ENCODE assay signal across 33 cellular contexts in genomic region chr10:86137561-86137960, GRCh38.
"Had no signal": no experiment of that assay in that cellular context is flagged by ENCODE, and none has a peak within 500 bp of the region (broad histone marks: within the 10 kb centered on the region; RNA-seq: fewer than 3 reads in every experiment).

No MANE protein-coding gene starts in this region.

- H3K4me3 ChIP-seq: MG63 had no signal

- H3K36me3 ChIP-seq: MG63 had no signal

- H3K27me3 ChIP-seq: MG63 had no signal

- H3K9me3 ChIP-seq: MG63 had no signal

- H3K27ac ChIP-seq: KMS-11 had no signal

- DNase-seq: Karpas-422, Kasumi-1, KG1, MG63, MM.1S, NCI-H1048, NCI-H1092, NCI-H1092 treated with DMSO at 0.1 percent for 48 hours, NCI-H1105, NCI-H1105 treated with DMSO at 0.1 percent for 48 hours, NCI-H1417, NCI-H1417 treated with DMSO at 0.1 percent for 48 hours, NCI-H1436, NCI-H1436 treated with DMSO at 0.1 percent for 48 hours, NCI-H146, NCI-H1694, NCI-H1694 treated with DMSO at 0.1 percent for 48 hours, NCI-H187, NCI-H187 treated with DMSO at 0.1 percent for 48 hours, NCI-H1930, NCI-H2029, NCI-H2029 treated with DMSO at 0.1 percent for 48 hours, NCI-H2081, NCI-H2081 treated with DMSO at 0.1 percent for 48 hours, NCI-H2107, NCI-H2171, NCI-H2171 treated with DMSO at 0.1 percent for 48 hours, NCI-H2227 treated with DMSO at 0.1 percent for 48 hours, NCI-H226, NCI-H345, NCI-H446, NCI-H446 treated with DMSO at 0.1 percent for 48 hours had no signal
